In genomic region chr11:8218840-8219239, GRCh38 we compare ENCODE assay signal across 24 cellular contexts. TPM values are rescaled to one million over a fixed set of nuclear protein-coding genes. Genes with fewer than 3 reads are reported as not detected.
DNase-seq lines count a peak whose midpoint lies in the region; ATAC-seq, FAIRE-seq and TF ChIP-seq lines count a peak whose summit lies in the region.
"Had no signal": no experiment of that assay in that cellular context is flagged by ENCODE, and none has a peak within 500 bp of the region (broad histone marks: within the 10 kb centered on the region; RNA-seq: fewer than 3 reads in every experiment).

No MANE protein-coding gene starts in this region.

- H3K4me3 ChIP-seq in BLaER1 (no peak overlapping the region), HCT116 (replicated peaks in 1 of 2; ENCODE audit: low read depth in 1 of 2, low read length in 2 of 2) (no peak overlapping the region), K562 (no peak overlapping the region), neural progenitor cell (no peak overlapping the region), uterus (no peak overlapping the region)
- H3K4me3 ChIP-seq: cardiac muscle cell, coronary artery, heart right ventricle, skin epidermis, thoracic aorta had no signal

- H3K27me3 ChIP-seq in BLaER1 = peaks cover 17% of the 10 kb centered on the region
- H3K27me3 ChIP-seq in HCT116 (ENCODE audit: insufficient read depth, low read length) = no peaks in the 10 kb centered on the region
- H3K27me3 ChIP-seq in K562 (ENCODE audit: control insufficient read depth in 2 of 2, insufficient read depth in 2 of 2, low read length in 2 of 2) = peaks cover 10 to 60% of the 10 kb centered on the region in 2 experiments; a peak in 4 of 5 replicates
- H3K27me3 ChIP-seq in neural progenitor cell = no peaks in the 10 kb centered on the region
- H3K27me3 ChIP-seq in uterus = no peaks in the 10 kb centered on the region
- H3K27me3 ChIP-seq: BE2C had no signal

- H2AFZ ChIP-seq in HCT116 (ENCODE audit: low read depth, low read length, poor library complexity, severe bottlenecking) (no peak overlapping the region), K562 (ENCODE audit: low read depth, low read length) (no peak overlapping the region), neural progenitor cell (replicated peaks) (no peak overlapping the region)

- no peaks in the 10 kb centered on the region for H3K9me2 ChIP-seq in HCT116 (ENCODE audit: insufficient read depth)

- H3K9ac ChIP-seq in BLaER1 (no peak overlapping the region), HCT116 (ENCODE audit: low read length) (no peak overlapping the region), K562 (ENCODE audit: insufficient read depth in 1 of 2, low read depth in 2 of 2, low read length in 2 of 2) (no peak overlapping the region), neural progenitor cell (no peak overlapping the region)

- peaks cover 8% of the 10 kb centered on the region for H3K27me3 Mint-ChIP-seq in neural progenitor cell (ENCODE audit: insufficient read depth, low read depth)
- H3K27me3 Mint-ChIP-seq: activated naive CD8-positive, alpha-beta T cell; stimulated activated naive CD8-positive, alpha-beta T cell treated with anti-CD3 and anti-CD28 coated beads, Interleukin-15, Interleukin-2, amounts not matched to agents 100 ng/mL and 50 ng/mL, for 24 hours had no signal

- in situ Hi-C loops in K562 (cut with MboI) = no loop called here

- H4K20me1 ChIP-seq in BLaER1 (no peaks in the 10 kb centered on the region; the same call in 1 of the 2 replicates), HCT116 (ENCODE audit: insufficient read depth) (no peaks in the 10 kb centered on the region), K562 (replicated peaks; ENCODE audit: control insufficient read depth, insufficient read depth, low read length) (0 out of 2 replicates have a peak, but pooled peaks cover 10% of the 10 kb centered on the region), neural progenitor cell (ENCODE audit: low read depth) (no peaks in the 10 kb centered on the region)

- H3K4me2 ChIP-seq in BLaER1 (peak overlapping the region; percentile 78), HCT116 (ENCODE audit: low read length) (no peak overlapping the region), K562 (ENCODE audit: insufficient read depth, low read length) (no peak overlapping the region), neural progenitor cell (no peak overlapping the region)

- peak overlapping the region; percentile 74 for H3K27ac Mint-ChIP-seq in neural progenitor cell
- H3K27ac Mint-ChIP-seq: activated CD8-positive, alpha-beta T cell treated with anti-CD3 and anti-CD28 coated beads, Interleukin-2, amount 10 ng/mL, durations not matched to agents 7 days and 5 days; activated naive CD8-positive, alpha-beta T cell; activated T-helper 2 cell treated with anti-CD3 and anti-CD28 coated beads, Interferon-gamma antibody, Interleukin-2, Interleukin-4, amounts not matched to agents 10 μg/mL and 5 μg/mL and 100 μg/mL, durations not matched to agents 14 hours and 24 hours and 36 hours; stimulated activated naive CD8-positive, alpha-beta T cell treated with anti-CD3 and anti-CD28 coated beads, Interleukin-15, Interleukin-2, amounts not matched to agents 100 ng/mL and 50 ng/mL, for 24 hours had no signal

- DNase-seq in HCT116 (ENCODE audit: low read depth, low spot score) (no peak), K562 (ENCODE audit: extremely low read depth in 1 of 4, low spot score in 3 of 4) (no peak), neural progenitor cell (ENCODE audit: low spot score) (no peak), uterus (no peak), amygdala (lab: John Stamatoyannopoulos, UW) (no peak), COR-L47 (lab: John Stamatoyannopoulos, UW) (no peak)
- DNase-seq: activated CD4-positive, alpha-beta T cell treated with anti-CD3 and anti-CD28 coated beads for 1 hour; aorta; DMS79; effector memory CD4-positive, alpha-beta T cell; heart right ventricle; T-helper 1 cell had no signal

- ATAC-seq in HCT116 (peak; percentile 85), K562 (peak; percentile 76), HG02981 (IDR thresholded peaks at IDR 0.05; ENCODE audit: unreplicated experiment) (no peak)

- no peak for TF ChIP-seq EP300 in K562 (IDR thresholded peaks at IDR 0.05; ENCODE audit: low read length)

- intact Hi-C loops in HCT116 (cut with micrococcal nuclease) (no loop called here), K562 (cut with micrococcal nuclease) (no loop called here), uterus (cut with DNase I; ENCODE audit: low total_unique reads) (no loop called here)

- H3K79me2 ChIP-seq in HCT116 (ENCODE audit: insufficient read depth, low read length) = no peaks in the 10 kb centered on the region
- H3K79me2 ChIP-seq in K562 (ENCODE audit: control insufficient read depth, insufficient read depth, low read length) = no peaks in the 10 kb centered on the region
- H3K79me2 ChIP-seq in neural progenitor cell (ENCODE audit: low read depth) = no peaks in the 10 kb centered on the region

- 2% methylated on average over 11 of the region's 11 CpGs for WGBS in K562 (ENCODE audit: insufficient coverage, low coverage, missing lambda C conversion rate)

- no peaks in the 10 kb centered on the region for H3K36me3 ChIP-seq in BLaER1
- no peaks in the 10 kb centered on the region for H3K36me3 ChIP-seq in HCT116 (ENCODE audit: control insufficient read depth in 1 of 2, insufficient read depth in 2 of 2, low read length in 2 of 2)
- no peaks in the 10 kb centered on the region for H3K36me3 ChIP-seq in K562 (ENCODE audit: control insufficient read depth, insufficient read depth, low read length)
- H3K36me3 ChIP-seq in neural progenitor cell = no peaks in the 10 kb centered on the region
- no peaks in the 10 kb centered on the region for H3K36me3 ChIP-seq in uterus
- H3K36me3 ChIP-seq: BE2C, cardiac muscle cell, heart right ventricle, thoracic aorta had no signal

- H3F3A ChIP-seq in neural progenitor cell (ENCODE audit: low read depth) = no peaks in the 10 kb centered on the region

- BruUV-seq in HCT116 (replicated peaks; lab: Mats Ljungman, UMichigan) = no TSS peak
- BruUV-seq in K562 (replicated peaks; lab: Mats Ljungman, UMichigan) = no TSS peak

- H3K9me3 ChIP-seq in BLaER1 (no peaks in the 10 kb centered on the region), HCT116 (ENCODE audit: control insufficient read depth in 1 of 2, insufficient read depth in 1 of 2, low read depth in 1 of 2, low read length in 2 of 2) (no peaks in the 10 kb centered on the region), K562 (replicated peaks; ENCODE audit: control insufficient read depth, insufficient read depth, low read depth, low read length) (no peaks in the 10 kb centered on the region), neural progenitor cell (ENCODE audit: low read depth) (no peaks in the 10 kb centered on the region), uterus (no peaks in the 10 kb centered on the region)
- H3K9me3 ChIP-seq: BE2C, heart right ventricle, thoracic aorta had no signal

- POLR2A ChIA-PET in HCT116 (lab: Charles Lee) (no interaction called here), K562 (lab: Yijun Ruan, JAX) (no interaction called here)

- H3K4me3 Mint-ChIP-seq in neural progenitor cell = peak overlapping the region; percentile 28
- H3K4me3 Mint-ChIP-seq: activated CD8-positive, alpha-beta T cell treated with anti-CD3 and anti-CD28 coated beads, Interleukin-2, amount 10 ng/mL, durations not matched to agents 7 days and 5 days; activated naive CD8-positive, alpha-beta T cell; stimulated activated naive CD8-positive, alpha-beta T cell treated with anti-CD3 and anti-CD28 coated beads, Interleukin-15, Interleukin-2, amounts not matched to agents 100 ng/mL and 50 ng/mL, for 24 hours had no signal

- peaks cover 16% of the 10 kb centered on the region for H3K4me1 Mint-ChIP-seq in neural progenitor cell

- CTCF ChIA-PET in HCT116 (lab: Charles Lee) = interaction anchor here (1.4 to 6.6 kb wide), 3 partner anchors 11 to 348 kb away, joined by 5 to 27 read pairs (median 10); no protein-coding TSS in a partner anchor
- CTCF ChIA-PET in K562 (lab: Yijun Ruan, JAX; ENCODE audit: low intra/inter-chr PET ratio) = no interaction called here

- TF ChIP-seq RAD21 in HCT116 (IDR thresholded peaks at IDR 0.05; ENCODE audit: low read depth) (no peak), K562 (CRISPR knock-in tag; conservative IDR thresholded peaks at IDR 0.05 in 1 of 2, IDR thresholded peaks at IDR 0.05 in 1 of 2) (no peak)

- H3K27ac ChIP-seq in BLaER1 (no peak overlapping the region; the same call in 1 of the 2 replicates), HCT116 (ENCODE audit: low read depth, low read length) (no peak overlapping the region), K562 (ENCODE audit: extremely low read depth, low read depth, low read length) (no peak overlapping the region), neural progenitor cell (no peak overlapping the region), uterus (no peak overlapping the region)
- H3K27ac ChIP-seq: cardiac muscle cell, coronary artery, heart right ventricle, skin epidermis, thoracic aorta had no signal

- no peak for FAIRE-seq in K562 (lab: Jason Lieb, UNC)

- H3K9me1 ChIP-seq in K562 (ENCODE audit: control insufficient read depth, insufficient read depth, low read length) = no peaks in the 10 kb centered on the region

- TF ChIP-seq CTCF in HCT116 (IDR thresholded peaks at IDR 0.05 in 2 of 3, conservative IDR thresholded peaks at IDR 0.05 in 1 of 3; ENCODE audit: borderline replicate concordance in 1 of 3, insufficient read depth in 1 of 3, low read depth in 2 of 3, low read length in 2 of 3) (no peak), K562 (IDR thresholded peaks at IDR 0.05 in 2 of 3, conservative IDR thresholded peaks at IDR 0.05 in 1 of 3; ENCODE audit: insufficient read depth in 2 of 3, low read depth in 1 of 3, low read length in 3 of 3) (peak in 2 of 3 experiments; percentile 8 to 32; a peak in 2 of 6 replicates), neural progenitor cell (IDR thresholded peaks at IDR 0.05) (no peak), uterus (IDR thresholded peaks at IDR 0.05) (no peak)

- TF ChIP-seq POLR2A in HCT116 (IDR thresholded peaks at IDR 0.05; ENCODE audit: borderline replicate concordance, extremely low read depth, insufficient read depth, insufficient read length) (no peak), K562 (conservative IDR thresholded peaks at IDR 0.05) (no peak), uterus (IDR thresholded peaks at IDR 0.05) (no peak)

- no peaks in the 10 kb centered on the region for H3K36me3 Mint-ChIP-seq in neural progenitor cell
- H3K36me3 Mint-ChIP-seq: activated naive CD8-positive, alpha-beta T cell had no signal

- no peaks in the 10 kb centered on the region for H3K9me3 Mint-ChIP-seq in neural progenitor cell
- H3K9me3 Mint-ChIP-seq: activated T-helper 2 cell treated with anti-CD3 and anti-CD28 coated beads, Interferon-gamma antibody, Interleukin-2, Interleukin-4, amounts not matched to agents 10 μg/mL and 5 μg/mL and 100 μg/mL, durations not matched to agents 14 hours and 24 hours and 36 hours; stimulated activated naive CD8-positive, alpha-beta T cell treated with anti-CD3 and anti-CD28 coated beads, Interleukin-15, Interleukin-2, amounts not matched to agents 100 ng/mL and 50 ng/mL, for 24 hours had no signal

- RAD21 ChIA-PET in HCT116 (lab: Charles Lee; ENCODE audit: low non-redundant PET in 1 of 2, low total read pairs in 2 of 2, uncharacterized antibody in 2 of 2, unreplicated experiment in 2 of 2) = no interaction called here

- H3K4me1 ChIP-seq in BLaER1 (peaks cover 32% of the 10 kb centered on the region), HCT116 (ENCODE audit: control insufficient read depth in 1 of 2, insufficient read depth in 2 of 2, low read length in 2 of 2) (no peaks in the 10 kb centered on the region), K562 (replicated peaks in 1 of 2; ENCODE audit: control insufficient read depth in 2 of 2, insufficient read depth in 2 of 2, low read length in 2 of 2) (no peaks in the 10 kb centered on the region; a peak in 2 of 5 replicates), neural progenitor cell (peaks cover 21% of the 10 kb centered on the region), uterus (no peaks in the 10 kb centered on the region)
- H3K4me1 ChIP-seq: heart right ventricle had no signal

RNA-seq across cellular contexts. Expression of gene LMO1, which starts 44.8 kb away (rescaled TPM):
- total RNA-seq in HCT116 (2021; ENCODE audit: unreplicated experiment) (0.27 TPM), K562 (2014; rRNA removed) (not detected in 2 replicates), K562 (2014; rRNA removed; fragmentation: Illumina TruSeq; extraction: Trizol) (not detected in 2 replicates), K562 (2015; rRNA removed; fragmentation: Illumina TruSeq; extraction: Trizol) (not detected in 2 replicates), K562 (2021) (not detected in 2 replicates), neural progenitor cell (ENCODE audit: low replicate concordance) (2.9 and 6.2 TPM in 2 replicates), uterus (not detected)
- polyA plus RNA-seq in HCT116 (2012) = 0.31 and 1.0 TPM in 2 replicates
- not detected in 2 replicates for total RNA-seq in K562 (2011; cell fraction: chromatin; rRNA removed; ENCODE audit: low replicate concordance)
- total RNA-seq in K562 (2011; cell fraction: nucleolus; rRNA removed) = not detected in 2 replicates
- not detected in 2 replicates for total RNA-seq in K562 (2011; cell fraction: nucleoplasm; rRNA removed)
- polyA plus RNA-seq in K562 (2011; rRNA removed) (not detected in 2 replicates), K562 (2014; fragmentation: Illumina TruSeq; extraction: Trizol) (not detected in 2 replicates), K562 (2014; fragmentation: Nextera tagmentation; extraction: Ambion mirVana) (not detected), K562 (2014; rRNA removed) (not detected in 2 replicates)
- not detected in 2 replicates for polyA plus RNA-seq in K562 (2011; cell fraction: cytosol; rRNA removed)
- not detected in 2 replicates for polyA plus RNA-seq in K562 (2011; cell fraction: nucleus; rRNA removed)
- polyA plus RNA-seq in K562 (2012) = not detected in 2 replicates
- polyA minus RNA-seq in K562 (2011; rRNA and poly(A)+ RNA removed) = not detected in 2 replicates
- polyA minus RNA-seq in K562 (2011; cell fraction: cytosol; rRNA and poly(A)+ RNA removed) = not detected in 2 replicates
- not detected in 2 replicates for polyA minus RNA-seq in K562 (2011; cell fraction: nucleus; rRNA and poly(A)+ RNA removed)
- total RNA-seq: activated CD8-positive, alpha-beta T cell treated with anti-CD3 and anti-CD28 coated beads, Interleukin-2, amount 10 ng/mL, durations not matched to agents 7 days and 5 days; activated T-helper 2 cell treated with anti-CD3 and anti-CD28 coated beads, Interferon-gamma antibody, Interleukin-2, Interleukin-4, amounts not matched to agents 10 μg/mL and 5 μg/mL and 100 μg/mL, durations not matched to agents 14 hours and 24 hours and 36 hours; aorta; fibroblast of villous mesenchyme; thoracic aorta had no signal
- polyA plus RNA-seq: aorta had no signal

RNA-seq across cellular contexts. Expression of gene RIC3, which starts 50.0 kb away (rescaled TPM):
- total RNA-seq in HCT116 (2021; ENCODE audit: unreplicated experiment) = not detected
- polyA plus RNA-seq in HCT116 (2012) = not detected in 2 replicates
- total RNA-seq in K562 (2011; cell fraction: chromatin; rRNA removed; ENCODE audit: low replicate concordance) = not detected in 2 replicates
- not detected in 2 replicates for total RNA-seq in K562 (2011; cell fraction: nucleolus; rRNA removed)
- total RNA-seq in K562 (2011; cell fraction: nucleoplasm; rRNA removed) = not detected in 2 replicates
- total RNA-seq in K562 (2014; rRNA removed) = not detected in 2 replicates
- 0.29 TPM in 1 of 2 replicates, not detected in the other for total RNA-seq in K562 (2014; rRNA removed; fragmentation: Illumina TruSeq; extraction: Trizol)
- not detected in 2 replicates for total RNA-seq in K562 (2015; rRNA removed; fragmentation: Illumina TruSeq; extraction: Trizol)
- 0.11 and 0.16 TPM in 2 replicates for total RNA-seq in K562 (2021)
- 0.03 TPM in 2 replicates for polyA plus RNA-seq in K562 (2011; rRNA removed)
- not detected in 2 replicates for polyA plus RNA-seq in K562 (2011; cell fraction: cytosol; rRNA removed)
- 0.14 TPM in 1 of 2 replicates, not detected in the other for polyA plus RNA-seq in K562 (2011; cell fraction: nucleus; rRNA removed)
- 0.05 and 0.33 TPM in 2 replicates for polyA plus RNA-seq in K562 (2012)
- not detected in 2 replicates for polyA plus RNA-seq in K562 (2014; fragmentation: Illumina TruSeq; extraction: Trizol)
- under 1 TPM; 0.03 to 0.14 TPM for polyA plus RNA-seq in K562 (2014; fragmentation: Nextera tagmentation; extraction: Ambion mirVana)
- polyA plus RNA-seq in K562 (2014; rRNA removed) = 0.05 and 0.07 TPM in 2 replicates
- polyA minus RNA-seq in K562 (2011; rRNA and poly(A)+ RNA removed) = not detected in 2 replicates
- not detected in 2 replicates for polyA minus RNA-seq in K562 (2011; cell fraction: cytosol; rRNA and poly(A)+ RNA removed)
- not detected in 2 replicates for polyA minus RNA-seq in K562 (2011; cell fraction: nucleus; rRNA and poly(A)+ RNA removed)
- total RNA-seq in neural progenitor cell (ENCODE audit: low replicate concordance) = 29.5 and 33.7 TPM in 2 replicates
- total RNA-seq in uterus = 10 to 100 TPM in 2 of 4 donors, 1 to 10 TPM in 2; 7.9 to 28.4 (median 18.5) TPM
- total RNA-seq: fibroblast of villous mesenchyme had no signal

Comparison
In these comparisons a context has a peak if more than half of its experiments do, and no peak if none do; other contexts are left out.
1. CTCF ChIP-seq: peak in K562 (2 of 3); none in HCT116 (0 of 3), neural progenitor cell (single experiment) and uterus (0 of 4).